In genomic region chr3:197002701-197003454, GRCh38 we compare ENCODE assay signal across 8 cellular contexts. TPM values are rescaled to one million over a fixed set of nuclear protein-coding genes. Genes with fewer than 3 reads are reported as not detected.
DNase-seq lines count a peak whose midpoint lies in the region; ATAC-seq and TF ChIP-seq lines count a peak whose summit lies in the region.

No MANE protein-coding gene starts in this region.

- no peak overlapping the region for H3K27ac Mint-ChIP-seq in chondrocyte (ENCODE audit: unreplicated experiment)

- DNase-seq in GM13976 (ENCODE audit: low spot score), result peak; percentile 95
- DNase-seq in NCI-H1930 (lab: John Stamatoyannopoulos, UW), result peak; percentile 73 to 75
- peak; percentile 70 for DNase-seq in activated CD4-positive, alpha-beta T cell treated with anti-CD3 and anti-CD28 coated beads for 1 hour
- peak; percentile 57 for DNase-seq in chondrocyte (ENCODE audit: low spot score)
- DNase-seq in left colon, result peak; percentile 85 to 93
- peak; percentile 80 to 91 for DNase-seq in stimulated activated CD4-positive, alpha-beta T cell treated with anti-CD3 and anti-CD28 coated beads, Interleukin-2, amount 100 ng/mL, for 24 hours

- TF ChIP-seq CTCF in 22Rv1 (IDR thresholded peaks at IDR 0.05), result peak; percentile 97
- TF ChIP-seq CTCF in GM13976 (IDR thresholded peaks at IDR 0.05; ENCODE audit: borderline replicate concordance, control extremely low read depth, extremely low read depth, insufficient read depth, missing control alignments), result peak; percentile 94
- TF ChIP-seq CTCF in chondrocyte (IDR thresholded peaks at IDR 0.05), result peak; percentile 85

- ATAC-seq in HG02870 (IDR thresholded peaks at IDR 0.05; ENCODE audit: unreplicated experiment) (peak; percentile 55), left colon (peak; percentile 88)

- H3K4me1 Mint-ChIP-seq in chondrocyte (ENCODE audit: low read depth), result peaks cover 8% of the 10 kb centered on the region

- H3K9me3 Mint-ChIP-seq in chondrocyte (ENCODE audit: low read depth), result no peaks in the 10 kb centered on the region

- H3K4me3 Mint-ChIP-seq in chondrocyte (ENCODE audit: unreplicated experiment), result no peak overlapping the region

- in situ Hi-C loops in GM13976 (cut with MboI; ENCODE audit: low sequenced_read_pairs, unreplicated experiment), result loop anchor here (25.0 kb wide), 1 partner anchor 184 kb away; no protein-coding TSS in a partner anchor

- H3K36me3 Mint-ChIP-seq in chondrocyte (ENCODE audit: low read depth), result no peaks in the 10 kb centered on the region

- intact Hi-C loops in left colon (cut with DNase I, micrococcal nuclease), result loop anchor here in 1 of 2 donors (10.0 kb wide), 1 partner anchor 182 kb away; no protein-coding TSS in a partner anchor

- H3K27ac ChIP-seq in 22Rv1, result peak overlapping the region; percentile 76

- H3K27me3 Mint-ChIP-seq in chondrocyte (ENCODE audit: low read depth), result no peaks in the 10 kb centered on the region

RNA-seq across cellular contexts. Expression of gene MELTF, which starts 26.7 kb away (rescaled TPM):
- total RNA-seq in chondrocyte (4.5 to 5.2 TPM (median 5.1 TPM) in 3 replicates), left colon (10 to 100 TPM; 14.4 to 32.1 TPM)

RNA-seq across cellular contexts. Expression of gene PIGZ, which starts 34.2 kb away (rescaled TPM):
- total RNA-seq in chondrocyte (8.8 to 10.1 TPM (median 9.9 TPM) in 3 replicates), left colon (100 to 1,000 TPM in 1 of 2 donors, 10 to 100 TPM in 1; 92.6 to 129 TPM)

Comparison
In these comparisons a context has a peak if more than half of its experiments do, and no peak if none do; other contexts are left out.
1. Peak in every context shown above with its lines: DNase-seq, ATAC-seq and H3K27ac ChIP-seq.